1 cellular context compared by ENCODE assay signal in the genomic region with DNA sequence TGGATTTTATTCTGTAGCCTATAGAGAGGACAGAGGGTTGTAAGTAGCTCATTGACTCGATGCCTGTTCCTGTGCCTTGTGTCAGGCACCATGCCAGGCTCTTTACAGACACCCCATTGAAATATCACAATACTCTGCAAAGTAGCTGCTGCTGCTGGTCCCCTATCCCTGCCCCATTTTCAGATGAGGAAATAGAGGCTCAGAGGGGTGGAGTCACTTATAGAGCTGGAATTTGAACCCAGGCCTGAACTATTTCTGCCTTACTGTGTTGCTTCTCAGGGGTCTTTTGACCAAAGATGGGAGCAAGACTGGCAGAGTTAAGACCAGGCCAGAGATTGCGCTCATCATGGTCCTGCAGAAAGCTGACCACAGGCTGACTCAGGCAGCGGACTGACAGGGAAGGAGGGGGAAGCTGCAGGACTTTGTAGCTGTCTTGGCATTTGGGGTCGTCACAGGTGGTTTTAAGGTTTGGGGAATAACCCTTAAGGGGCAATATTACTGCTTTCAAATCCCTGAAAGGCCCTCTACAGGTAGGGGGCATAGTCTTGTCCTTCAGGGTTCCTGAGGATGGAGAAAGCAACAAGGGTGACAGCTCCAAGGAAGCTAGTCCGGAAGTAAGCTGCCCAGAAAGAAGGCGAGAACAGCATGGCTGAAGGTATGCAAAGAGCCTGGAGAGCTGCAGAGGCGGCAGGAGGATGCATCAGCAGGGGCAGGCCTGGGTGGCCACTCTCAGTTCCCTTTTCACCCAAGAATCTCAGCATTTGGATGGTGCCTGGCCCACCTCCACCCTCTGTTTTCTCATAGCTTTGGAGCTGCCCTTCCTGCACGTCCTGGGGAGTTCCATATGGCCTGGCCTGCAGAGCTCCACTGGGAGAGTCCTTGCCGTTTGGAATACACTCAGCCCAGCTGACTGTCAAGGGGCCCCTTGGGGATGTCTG.
TF ChIP-seq lines count a peak whose summit lies in the region.

No MANE protein-coding gene starts in this region.

TF ChIP-seq in SK-N-SH treated with all-trans-retinoic acid at 6 μM for 48 hours, 23 proteins besides CTCF, POLR2A, EP300 and RAD21 (continued from another document):
- TF ChIP-seq ZFP30 (CRISPR knock-in tag; IDR thresholded peaks at IDR 0.05) (no peak), ZFP3 (CRISPR knock-in tag; IDR thresholded peaks at IDR 0.05) (no peak)
TF ChIP-seq in SK-N-SH treated with all-trans-retinoic acid at 6 μM for 48 hours: peak in this region for 0.
